27 cellular contexts compared by ENCODE assay signal in genomic region chr14:36701144-36701543, GRCh38. TPM values are rescaled to one million over a fixed set of nuclear protein-coding genes. Genes with fewer than 3 reads are reported as not detected.
"Had no signal": no experiment of that assay in that cellular context is flagged by ENCODE, and none has a peak within 500 bp of the region (broad histone marks: within the 10 kb centered on the region; RNA-seq: fewer than 3 reads in every experiment).

No MANE protein-coding gene starts in this region.

- H3K4me3 ChIP-seq: hepatocyte, left ventricle myocardium inferior, lung, neural progenitor cell, ovary, prostate gland, spleen, suprapubic skin, thoracic aorta, tibial artery, upper lobe of right lung had no signal

- H3K27ac ChIP-seq: hepatocyte, left ventricle myocardium inferior, neural progenitor cell, neutrophil, ovary, prostate gland, spleen, suprapubic skin, thoracic aorta, tibial artery, upper lobe of right lung had no signal

- H3K27me3 ChIP-seq: hepatocyte, neural progenitor cell, neutrophil, ovary, suprapubic skin, tibial artery, upper lobe of right lung had no signal

- H3K4me1 ChIP-seq: left ventricle myocardium inferior, prostate gland, spleen, suprapubic skin, tibial artery, upper lobe of right lung had no signal

- H3K9ac ChIP-seq: neural progenitor cell had no signal

- H3K9me3 ChIP-seq: neutrophil, ovary, prostate gland, suprapubic skin, thoracic aorta, upper lobe of right lung had no signal

- H2AFZ ChIP-seq: hepatocyte, neural progenitor cell had no signal

- H3K36me3 ChIP-seq: left ventricle myocardium inferior, neural progenitor cell, neutrophil, ovary, prostate gland, spleen, suprapubic skin, thoracic aorta, tibial artery, upper lobe of right lung had no signal

- H3K4me2 ChIP-seq: hepatocyte, neural progenitor cell had no signal

- ATAC-seq: natural killer cell; right cardiac atrium; sciatic nerve; stimulated activated effector memory CD8-positive, alpha-beta T cell treated with anti-CD3 and anti-CD28 coated beads, Interleukin-12 subunit alpha, Interleukin-12 subunit beta, amount 100 ng/mL, for 72 hours; upper lobe of right lung had no signal

- DNase-seq: islet precursor cell; left ventricle myocardium inferior; naive B cell; natural killer cell; nephron progenitor cell; occipital lobe; ovary; posterior cingulate gyrus; retina; right cardiac atrium; small intestine; spleen; stimulated activated CD4-positive, alpha-beta T cell treated with anti-CD3 and anti-CD28 coated beads, Interleukin-4, amount 100 ng/mL, for 24 hours; stimulated activated naive CD4-positive, alpha-beta T cell; tibial artery; trophoblast cell; upper lobe of right lung had no signal

- H3K79me2 ChIP-seq: hepatocyte had no signal

RNA-seq across cellular contexts. Expression of gene PAX9, which starts 39.5 kb away (rescaled TPM):
- total RNA-seq: left ventricle myocardium inferior, mesenteric fat pad, natural killer cell, ovary, right cardiac atrium had no signal
- polyA plus RNA-seq: right cardiac atrium had no signal
